Comparison of ENCODE assay signal across 8 cellular contexts in the genomic region with DNA sequence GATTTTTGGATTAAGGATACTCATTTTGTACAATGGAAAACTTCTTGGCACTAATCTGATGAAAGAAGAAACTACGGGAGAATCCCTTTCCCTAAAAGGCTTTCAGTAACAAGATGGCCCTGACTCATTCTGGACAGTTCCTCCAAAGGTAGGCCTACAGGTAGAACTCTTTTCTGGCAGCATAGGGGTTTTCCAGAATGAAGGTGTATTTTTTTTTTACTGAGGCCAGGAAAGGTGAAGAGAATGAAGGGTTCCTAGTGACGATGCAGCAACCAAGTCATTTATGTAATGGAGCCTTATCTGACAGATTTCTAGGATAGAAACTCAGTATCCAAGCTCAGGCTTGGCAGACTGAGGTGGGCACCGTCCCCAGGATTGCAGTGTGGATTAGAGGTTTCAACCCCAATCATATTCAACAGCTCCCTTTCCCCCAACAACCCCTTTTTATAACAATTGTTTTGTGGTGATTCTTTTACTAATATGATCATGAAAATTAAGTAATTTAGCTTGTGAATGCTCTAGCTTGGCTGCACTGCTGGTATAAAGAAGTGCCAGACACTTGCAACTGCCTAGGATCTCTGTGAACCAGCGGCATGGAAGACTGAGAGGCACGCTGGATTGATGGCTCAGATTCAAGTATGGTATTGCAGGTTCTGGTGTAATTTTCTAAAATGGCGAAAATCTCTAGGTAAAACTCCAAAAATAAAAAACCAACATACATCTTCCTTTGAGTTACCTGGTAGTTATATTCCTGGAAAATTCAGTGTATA. TPM values are rescaled to one million over a fixed set of nuclear protein-coding genes. Genes with fewer than 3 reads are reported as not detected.
DNase-seq lines count a peak whose midpoint lies in the region; ATAC-seq and TF ChIP-seq lines count a peak whose summit lies in the region.

No MANE protein-coding gene starts in this region.

- WGBS in trophoblast cell (ENCODE audit: extremely low coverage, insufficient coverage, insufficient read length) = no CpG with 5 or more reads among the region's 6 CpGs

- H3K4ac ChIP-seq in trophoblast cell (ENCODE audit: low read depth, low read length) = no peak overlapping the region

- H2BK12ac ChIP-seq in trophoblast cell (ENCODE audit: low read length) = peak overlapping the region; percentile 85

- H2AK5ac ChIP-seq in trophoblast cell (ENCODE audit: low read length) = no peak overlapping the region

- peaks cover 11% of the 10 kb centered on the region for H3K79me1 ChIP-seq in trophoblast cell (ENCODE audit: low read length)

- H3K79me2 ChIP-seq in DND-41 (ENCODE audit: insufficient read depth, low read length) = peaks cover 18% of the 10 kb centered on the region
- H3K79me2 ChIP-seq in PC-3 (ENCODE audit: low read length) = peaks cover 15% of the 10 kb centered on the region
- H3K79me2 ChIP-seq in trophoblast cell (ENCODE audit: control insufficient read depth, insufficient read depth, low read length, poor library complexity) = peaks cover 5% of the 10 kb centered on the region

- H3K9ac ChIP-seq in DND-41 (ENCODE audit: low read depth, low read length) = peak overlapping the region; percentile 84; the same call in 1 of the 2 replicates
- H3K9ac ChIP-seq in PC-3 (ENCODE audit: low read length) = peak overlapping the region; percentile 89
- no peak overlapping the region for H3K9ac ChIP-seq in endocrine pancreas (ENCODE audit: control insufficient read depth, insufficient read depth, low read length)
- no peak overlapping the region for H3K9ac ChIP-seq in trophoblast cell (ENCODE audit: low read length)

- H3K18ac ChIP-seq in trophoblast cell (ENCODE audit: low read length) = no peak overlapping the region

- TF ChIP-seq CTCF in DND-41 (IDR thresholded peaks at IDR 0.05; ENCODE audit: borderline replicate concordance, extremely low read depth, low read length, poor library complexity, severe bottlenecking) (no peak), PC-3 (conservative IDR thresholded peaks at IDR 0.05; ENCODE audit: low read depth, low read length) (no peak)

- H3K27ac ChIP-seq in DND-41 (ENCODE audit: low read length) (peak overlapping the region; percentile 91), PC-3 (ENCODE audit: low read length) (peak overlapping the region; percentile 89), trophoblast cell (ENCODE audit: low read depth, low read length) (no peak overlapping the region)

- H3K9me3 ChIP-seq in DND-41 (ENCODE audit: insufficient read depth, low read length, severe bottlenecking) (no peaks in the 10 kb centered on the region), PC-3 (ENCODE audit: low read length) (no peaks in the 10 kb centered on the region), endocrine pancreas (ENCODE audit: control insufficient read depth, low read length) (no peaks in the 10 kb centered on the region), trophoblast cell (ENCODE audit: insufficient read depth, low read depth, low read length) (no peaks in the 10 kb centered on the region)

- POLR2A ChIA-PET in PC-3 (lab: Charles Lee; ENCODE audit: unreplicated experiment) = interaction anchor here (2.3 kb wide), 1 partner anchor 15 kb away, joined by 28 read pairs; a partner anchor contains a TSS

- no peak overlapping the region for H2BK5ac ChIP-seq in trophoblast cell (ENCODE audit: low read depth, low read length, poor library complexity)

- no peak overlapping the region for H4K91ac ChIP-seq in trophoblast cell (ENCODE audit: low read depth, low read length)

- no peak overlapping the region for H4K12ac ChIP-seq in trophoblast cell (ENCODE audit: low read depth, low read length)

- H3K27me3 ChIP-seq in DND-41 (ENCODE audit: insufficient read depth, low read length, poor library complexity) (no peaks in the 10 kb centered on the region), PC-3 (ENCODE audit: low read length) (no peaks in the 10 kb centered on the region), endocrine pancreas (ENCODE audit: control insufficient read depth, insufficient read depth, low read length) (no peaks in the 10 kb centered on the region), trophoblast cell (ENCODE audit: insufficient read depth, low read length) (no peaks in the 10 kb centered on the region)

- H3F3A ChIP-seq in PC-3 (ENCODE audit: low read length, unreplicated experiment) = peaks cover 18% of the 10 kb centered on the region

- ATAC-seq in DND-41 (ENCODE audit: insufficient read depth, low read depth) = no peak
- no peak for ATAC-seq in PC-3
- no peak for ATAC-seq in HG03432 (IDR thresholded peaks at IDR 0.05; ENCODE audit: unreplicated experiment)
- no peak for ATAC-seq in GM19467 (IDR thresholded peaks at IDR 0.05; ENCODE audit: unreplicated experiment)

- CTCF ChIA-PET in PC-3 (lab: Charles Lee) = interaction anchor here (1.2 to 2.1 kb wide), 2 partner anchors 11 to 14 kb away, joined by 6 to 30 read pairs; no protein-coding TSS in a partner anchor

- H3K4me3 ChIP-seq in DND-41 (ENCODE audit: low read depth in 1 of 2, low read length in 2 of 2) = no peak overlapping the region
- H3K4me3 ChIP-seq in PC-3 (ENCODE audit: low read length) = 0 out of 2 replicates have a peak overlapping the region, but pooled peaks have one; percentile 6
- peak overlapping the region; percentile 95 for H3K4me3 ChIP-seq in endocrine pancreas (ENCODE audit: control insufficient read depth, insufficient read depth, low read length)
- no peak overlapping the region for H3K4me3 ChIP-seq in trophoblast cell (ENCODE audit: low read depth, low read length)

- H4K8ac ChIP-seq in trophoblast cell (ENCODE audit: low read depth, low read length) = no peak overlapping the region

- H4K20me1 ChIP-seq in DND-41 (ENCODE audit: insufficient read depth, low read length) (no peaks in the 10 kb centered on the region), PC-3 (ENCODE audit: low read length) (no peaks in the 10 kb centered on the region)

- no peaks in the 10 kb centered on the region for H3K9me2 ChIP-seq in PC-3 (replicated peaks; ENCODE audit: low read length)

- H3K36me3 ChIP-seq in DND-41 (ENCODE audit: insufficient read depth, low read length) (0 out of 2 replicates have a peak, but pooled peaks cover 7% of the 10 kb centered on the region), PC-3 (ENCODE audit: low read depth, low read length) (no peaks in the 10 kb centered on the region), endocrine pancreas (ENCODE audit: control insufficient read depth, insufficient read depth, low read length) (no peaks in the 10 kb centered on the region), trophoblast cell (ENCODE audit: control insufficient read depth in 1 of 2, insufficient read depth in 2 of 2, low read length in 2 of 2) (no peaks in the 10 kb centered on the region)

- DNase-seq in DND-41 (no peak), PC-3 (no peak), trophoblast cell (peak in 1 of 2 donors; percentile 20), NCI-H1092 treated with DMSO at 0.1 percent for 48 hours (lab: John Stamatoyannopoulos, UW) (no peak), NCI-H187 (lab: John Stamatoyannopoulos, UW) (no peak)

- no peak overlapping the region for H3K14ac ChIP-seq in trophoblast cell (ENCODE audit: low read length)

- intact Hi-C loops in PC-3 (cut with micrococcal nuclease) = loop anchor here (2.0 kb wide), 1 partner anchor 65 kb away; a partner anchor contains a TSS

- H2AFZ ChIP-seq in DND-41 (ENCODE audit: low read depth, low read length) (no peak overlapping the region), PC-3 (ENCODE audit: low read length) (no peak overlapping the region), trophoblast cell (ENCODE audit: insufficient read depth, low read length, poor library complexity) (no peak overlapping the region)

- no peak overlapping the region for H3K23ac ChIP-seq in trophoblast cell (ENCODE audit: low read length)

- BruUV-seq in PC-3 (replicated peaks; lab: Mats Ljungman, UMichigan) = no TSS peak

- H2BK120ac ChIP-seq in trophoblast cell (ENCODE audit: insufficient read depth, low read length, poor library complexity) = no peak overlapping the region

- H3K4me1 ChIP-seq in DND-41 (ENCODE audit: insufficient read depth, low read length) (peaks cover 64% of the 10 kb centered on the region), PC-3 (ENCODE audit: insufficient read depth, low read length) (peaks cover 34% of the 10 kb centered on the region), endocrine pancreas (ENCODE audit: control insufficient read depth, insufficient read depth, low read length) (peaks cover 6% of the 10 kb centered on the region), trophoblast cell (ENCODE audit: control insufficient read depth in 1 of 2, insufficient read depth in 2 of 2, low read length in 2 of 2) (peaks cover 2 to 7% of the 10 kb centered on the region in 2 experiments)

- H3K4me2 ChIP-seq in DND-41 (ENCODE audit: insufficient read depth, low read length) (peak overlapping the region; percentile 73), PC-3 (ENCODE audit: low read length) (peak overlapping the region; percentile 91), trophoblast cell (ENCODE audit: low read length) (no peak overlapping the region)

RNA-seq across cellular contexts. Expression of a gene that starts 8.7 kb away (rescaled TPM):
- total RNA-seq in PC-3 (2014; rRNA removed) = 8.2 and 10.8 TPM in 2 replicates
- 3.4 and 4.5 TPM in 2 replicates for polyA plus RNA-seq in trophoblast cell (2013)

RNA-seq across cellular contexts. Expression of a gene that starts 16.3 kb away (rescaled TPM):
- total RNA-seq in PC-3 (2014; rRNA removed) = 476 and 608 TPM in 2 replicates
- 196 and 199 TPM in 2 replicates for polyA plus RNA-seq in trophoblast cell (2013)

RNA-seq across cellular contexts. Expression of a gene that starts 16.5 kb away (rescaled TPM):
- total RNA-seq in PC-3 (2014; rRNA removed) = 0.15 TPM in 1 of 2 replicates, not detected in the other
- 0.05 and 0.06 TPM in 2 replicates for polyA plus RNA-seq in trophoblast cell (2013)

Comparison
In these comparisons a context has a peak if more than half of its experiments do, and no peak if none do; other contexts are left out.
1. H3K4me3 ChIP-seq: peak in PC-3 (single experiment) and endocrine pancreas (single experiment); none in DND-41 (0 of 2) and trophoblast cell (single experiment).
2. H3K9ac ChIP-seq: peak in DND-41 (single experiment) and PC-3 (single experiment); none in endocrine pancreas (single experiment) and trophoblast cell (single experiment).